Comparison of ENCODE assay signal across 16 cellular contexts in the genomic region with DNA sequence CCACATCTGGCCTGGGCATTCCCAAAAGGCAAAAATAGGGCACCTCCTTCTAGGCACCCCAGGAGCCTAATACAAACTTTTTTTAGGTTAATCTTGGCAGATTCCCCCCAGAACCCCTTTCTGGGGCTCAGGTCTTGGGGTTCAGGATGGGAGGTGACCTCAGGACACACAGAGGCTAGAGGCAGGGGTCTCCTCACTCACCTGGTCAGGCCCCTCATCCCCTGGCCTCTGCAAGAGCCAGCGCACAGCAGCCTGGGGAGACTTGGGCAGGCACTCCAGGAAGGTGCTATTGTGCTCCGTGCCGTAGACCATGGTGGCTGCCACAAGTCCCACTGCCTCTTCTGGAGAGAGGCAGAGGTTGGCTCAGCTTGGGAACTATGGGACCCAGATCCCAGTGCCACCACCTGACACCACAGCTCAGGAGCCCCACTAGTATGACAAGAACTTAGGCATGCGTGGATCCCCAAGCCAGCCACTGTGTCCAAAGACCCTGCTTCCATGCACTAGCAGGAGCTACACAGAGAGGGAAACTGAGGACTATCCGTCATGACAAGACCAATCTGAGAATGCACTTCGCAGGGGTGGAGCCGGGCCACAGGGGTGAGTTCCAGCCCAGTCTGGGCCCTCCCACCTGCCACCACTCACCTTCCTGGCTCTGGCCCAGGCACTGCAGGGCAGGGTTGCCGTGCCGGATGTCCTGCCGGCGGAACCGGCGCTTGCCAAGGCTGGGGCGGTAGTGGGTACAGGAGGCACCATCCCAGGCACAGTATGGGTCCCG. TPM values are rescaled to one million over a fixed set of nuclear protein-coding genes. Genes with fewer than 3 reads are reported as not detected.
DNase-seq lines count a peak whose midpoint lies in the region; ATAC-seq and TF ChIP-seq lines count a peak whose summit lies in the region.
"Had no signal": no experiment of that assay in that cellular context is flagged by ENCODE, and none has a peak within 500 bp of the region (broad histone marks: within the 10 kb centered on the region; RNA-seq: fewer than 3 reads in every experiment).

No MANE protein-coding gene starts in this region.

- H3K36me3 Mint-ChIP-seq in activated CD8-positive, alpha-beta T cell treated with anti-CD3 and anti-CD28 coated beads, Interleukin-2, amount 10 ng/mL, durations not matched to agents 7 days and 5 days (ENCODE audit: low read depth) = no peaks in the 10 kb centered on the region

- no peaks in the 10 kb centered on the region for H3K27me3 Mint-ChIP-seq in activated CD8-positive, alpha-beta T cell treated with anti-CD3 and anti-CD28 coated beads, Interleukin-2, amount 10 ng/mL, durations not matched to agents 7 days and 5 days (ENCODE audit: low read depth)
- H3K27me3 Mint-ChIP-seq: activated T-helper 17 cell treated with anti-CD3 and anti-CD28 coated beads, Interleukin-2, amount 50 U/mL, for 72 hours had no signal

- no peaks in the 10 kb centered on the region for H3K9me3 ChIP-seq in BLaER1 treated with 17β-estradiol and CSF1 and Interleukin-3, amounts not matched to agents 10 nM and 100 nM (replicated peaks in 1 of 11)
- H3K9me3 ChIP-seq in hepatocyte (ENCODE audit: low read depth) = no peaks in the 10 kb centered on the region

- peak overlapping the region; percentile 76 to 99 (median 94) for H3K4me2 ChIP-seq in BLaER1 treated with 17β-estradiol and CSF1 and Interleukin-3, amounts not matched to agents 10 nM and 100 nM
- H3K4me2 ChIP-seq in hepatocyte = no peak overlapping the region

- intact Hi-C loops in posterior vena cava (cut with DNase I) = no loop called here

- no peaks in the 10 kb centered on the region for H3K4me1 Mint-ChIP-seq in activated CD8-positive, alpha-beta T cell treated with anti-CD3 and anti-CD28 coated beads, Interleukin-2, amount 10 ng/mL, durations not matched to agents 7 days and 5 days (ENCODE audit: low read depth)

- POLR2A ChIA-PET in RWPE1 (lab: Yijun Ruan, JAX; ENCODE audit: low non-redundant PET) = no interaction called here
- POLR2A ChIA-PET in activated CD8-positive, alpha-beta T cell treated with anti-CD3 and anti-CD28 coated beads, Interleukin-2, amount 10 ng/mL, durations not matched to agents 7 days and 5 days (lab: Charles Lee) = interaction anchor here (1.5 kb wide), 1 partner anchor 19 kb away, joined by 3 read pairs; no protein-coding TSS in a partner anchor

- peaks cover 48 to 89% (median 75%) of the 10 kb centered on the region in 10 experiments for H3K4me1 ChIP-seq in BLaER1 treated with 17β-estradiol and CSF1 and Interleukin-3, amounts not matched to agents 10 nM and 100 nM
- H3K4me1 ChIP-seq in hepatocyte (ENCODE audit: insufficient read depth) = peaks cover 12% of the 10 kb centered on the region

- H2AFZ ChIP-seq in hepatocyte = no peak overlapping the region

- H4K20me1 ChIP-seq in BLaER1 treated with 17β-estradiol and CSF1 and Interleukin-3, amounts not matched to agents 10 nM and 100 nM = peaks cover 0 to 16% (median 2%) of the 10 kb centered on the region in 11 experiments; a peak in 9 of 22 replicates
- no peaks in the 10 kb centered on the region for H4K20me1 ChIP-seq in hepatocyte (ENCODE audit: insufficient read depth, poor library complexity, severe bottlenecking)

- no peaks in the 10 kb centered on the region for H3K9me3 Mint-ChIP-seq in activated CD8-positive, alpha-beta T cell treated with anti-CD3 and anti-CD28 coated beads, Interleukin-2, amount 10 ng/mL, durations not matched to agents 7 days and 5 days (ENCODE audit: insufficient read depth)
- H3K9me3 Mint-ChIP-seq: activated T-helper 17 cell treated with anti-CD3 and anti-CD28 coated beads, Interleukin-2, amount 50 U/mL, for 72 hours; nephron progenitor cell had no signal

- TF ChIP-seq CTCF in RWPE1 (conservative IDR thresholded peaks at IDR 0.05; ENCODE audit: low read depth) (no peak), hepatocyte (IDR thresholded peaks at IDR 0.05; ENCODE audit: poor library complexity) (no peak)

- no peaks in the 10 kb centered on the region for H3K9me2 ChIP-seq in hepatocyte (replicated peaks; ENCODE audit: insufficient read depth)

- H3K79me2 ChIP-seq in hepatocyte = no peaks in the 10 kb centered on the region

- no peak for ATAC-seq in activated CD8-positive, alpha-beta T cell treated with anti-CD3 and anti-CD28 coated beads, Interleukin-2, amount 10 ng/mL, durations not matched to agents 7 days and 5 days
- ATAC-seq: activated T-helper 17 cell treated with anti-CD3 and anti-CD28 coated beads, Interleukin-2, amount 50 U/mL, for 72 hours; GM12878 had no signal

- no peak overlapping the region for H3K4me3 Mint-ChIP-seq in activated CD8-positive, alpha-beta T cell treated with anti-CD3 and anti-CD28 coated beads, Interleukin-2, amount 10 ng/mL, durations not matched to agents 7 days and 5 days
- H3K4me3 Mint-ChIP-seq: activated T-helper 17 cell treated with anti-CD3 and anti-CD28 coated beads, Interleukin-2, amount 50 U/mL, for 72 hours; nephron progenitor cell had no signal

- peak overlapping the region in 10 of 11 experiments; percentile 53 to 86 (median 77); a peak in 20 of 22 replicates for H3K27ac ChIP-seq in BLaER1 treated with 17β-estradiol and CSF1 and Interleukin-3, amounts not matched to agents 10 nM and 100 nM
- H3K27ac ChIP-seq in RWPE1 (peak overlapping the region; percentile 57), hepatocyte (no peak overlapping the region)

- H3K27ac Mint-ChIP-seq in activated CD8-positive, alpha-beta T cell treated with anti-CD3 and anti-CD28 coated beads, Interleukin-2, amount 10 ng/mL, durations not matched to agents 7 days and 5 days = no peak overlapping the region
- H3K27ac Mint-ChIP-seq: activated T-helper 17 cell treated with anti-CD3 and anti-CD28 coated beads, Interleukin-2, amount 50 U/mL, for 72 hours had no signal

- peak overlapping the region in 9 of 11 experiments; percentile 52 to 76 (median 62); a peak in 17 of 22 replicates for H3K9ac ChIP-seq in BLaER1 treated with 17β-estradiol and CSF1 and Interleukin-3, amounts not matched to agents 10 nM and 100 nM

- peaks cover 0 to 63% (median 36%) of the 10 kb centered on the region in 11 experiments; a peak in 18 of 22 replicates for H3K27me3 ChIP-seq in BLaER1 treated with 17β-estradiol and CSF1 and Interleukin-3, amounts not matched to agents 10 nM and 100 nM
- no peaks in the 10 kb centered on the region for H3K27me3 ChIP-seq in hepatocyte

- 96% methylated on average over 14 of the region's 15 CpGs for WGBS in hepatocyte (ENCODE audit: low lambda C conversion rate, missing lambda C conversion rate)

- peak overlapping the region in 5 of 10 experiments; percentile 7 to 42 (median 36); a peak in 9 of 20 replicates for H3K4me3 ChIP-seq in BLaER1 treated with 17β-estradiol and CSF1 and Interleukin-3, amounts not matched to agents 10 nM and 100 nM
- H3K4me3 ChIP-seq in hepatocyte = no peak overlapping the region
- H3K4me3 ChIP-seq: GM12878 had no signal

- CTCF ChIA-PET in RWPE1 (lab: Yijun Ruan, JAX) = no interaction called here
- CTCF ChIA-PET in activated CD8-positive, alpha-beta T cell treated with anti-CD3 and anti-CD28 coated beads, Interleukin-2, amount 10 ng/mL, durations not matched to agents 7 days and 5 days (lab: Charles Lee) = interaction anchor here (1.2 to 2.4 kb wide), 2 partner anchors 9 kb away, joined by 3 to 11 read pairs; no protein-coding TSS in a partner anchor

- H3K36me3 ChIP-seq in BLaER1 treated with 17β-estradiol and CSF1 and Interleukin-3, amounts not matched to agents 10 nM and 100 nM = peaks cover 0 to 50% (median 0%) of the 10 kb centered on the region in 11 experiments; a peak in 6 of 22 replicates
- H3K36me3 ChIP-seq in hepatocyte (replicated peaks; ENCODE audit: insufficient read depth, low read depth) = no peaks in the 10 kb centered on the region

- DNase-seq in RWPE1 (ENCODE audit: low spot score) = no peak
- peak; percentile 3 for DNase-seq in hepatocyte (ENCODE audit: low spot score)
- DNase-seq in posterior vena cava (ENCODE audit: low spot score) = peak; percentile 75
- DNase-seq in DMS153 (lab: John Stamatoyannopoulos, UW) = no peak
- no peak for DNase-seq in activated CD8-positive, alpha-beta T cell treated with anti-CD3 and anti-CD28 coated beads, Interleukin-2, amount 10 ng/mL, durations not matched to agents 7 days and 5 days
- DNase-seq in NCI-H82 treated with DMSO at 0.1 percent for 48 hours (lab: John Stamatoyannopoulos, UW; ENCODE audit: unreplicated experiment) = no peak
- no peak for DNase-seq in NCI-H2196 treated with DMSO at 0.1 percent for 48 hours (lab: John Stamatoyannopoulos, UW; ENCODE audit: unreplicated experiment)
- DNase-seq: Calu3, GDM1, NCI-H187, SHP77 had no signal

RNA-seq across cellular contexts. Expression of gene SEMA3G, which starts 7.4 kb away (rescaled TPM):
- total RNA-seq in hepatocyte = 1.5 and 3.8 TPM in 2 replicates
- polyA plus RNA-seq in hepatocyte = 0.48 and 1.5 TPM in 2 replicates
- 10 to 100 TPM; 12.4 to 17.7 TPM for total RNA-seq in posterior vena cava
- total RNA-seq in activated CD8-positive, alpha-beta T cell treated with anti-CD3 and anti-CD28 coated beads, Interleukin-2, amount 10 ng/mL, durations not matched to agents 7 days and 5 days = under 1 TPM; 0.13 to 0.21 TPM
- total RNA-seq: GM12878; T-helper 1 cell treated with Interleukin-12 subunit alpha and Interleukin-12 subunit beta and Interleukin-4 antibody, amounts not matched to agents 30 ng/mL and 1 ng/mL, for 36 hours had no signal

RNA-seq across cellular contexts. Expression of gene TNNC1, which starts 16.3 kb away (rescaled TPM):
- 15.0 and 16.1 TPM in 2 replicates for total RNA-seq in hepatocyte
- 9.7 and 19.8 TPM in 2 replicates for polyA plus RNA-seq in hepatocyte
- 1 to 10 TPM; 3.5 to 5.5 TPM for total RNA-seq in posterior vena cava
- total RNA-seq in activated CD8-positive, alpha-beta T cell treated with anti-CD3 and anti-CD28 coated beads, Interleukin-2, amount 10 ng/mL, durations not matched to agents 7 days and 5 days = 1 to 10 TPM in 1 of 2 experiments, under 1 TPM in 1; 0.84 to 2.1 TPM

RNA-seq across cellular contexts. Expression of gene NISCH, which starts 17.9 kb away (rescaled TPM):
- total RNA-seq in hepatocyte (52.1 and 74.5 TPM in 2 replicates), posterior vena cava (10 to 100 TPM; 53.0 to 65.2 TPM)
- polyA plus RNA-seq in hepatocyte = 58.9 and 66.3 TPM in 2 replicates
- 10 to 100 TPM; 77.2 to 82.6 TPM for total RNA-seq in activated CD8-positive, alpha-beta T cell treated with anti-CD3 and anti-CD28 coated beads, Interleukin-2, amount 10 ng/mL, durations not matched to agents 7 days and 5 days

RNA-seq across cellular contexts. Expression of gene PHF7, which starts 27.1 kb away (rescaled TPM):
- total RNA-seq in hepatocyte = 7.1 and 7.2 TPM in 2 replicates
- 3.9 and 7.1 TPM in 2 replicates for polyA plus RNA-seq in hepatocyte
- 1 to 10 TPM; 6.4 to 9.2 TPM for total RNA-seq in posterior vena cava
- 10 to 100 TPM; 14.6 to 16.2 TPM for total RNA-seq in activated CD8-positive, alpha-beta T cell treated with anti-CD3 and anti-CD28 coated beads, Interleukin-2, amount 10 ng/mL, durations not matched to agents 7 days and 5 days

RNA-seq across cellular contexts. Expression of gene BAP1, which starts 27.7 kb away (rescaled TPM):
- total RNA-seq in hepatocyte (54.1 and 68.5 TPM in 2 replicates), posterior vena cava (10 to 100 TPM; 53.0 to 55.1 TPM)
- polyA plus RNA-seq in hepatocyte = 57.4 and 59.2 TPM in 2 replicates
- 100 to 1,000 TPM in 1 of 2 experiments, 10 to 100 TPM in 1; 95.6 to 105 TPM for total RNA-seq in activated CD8-positive, alpha-beta T cell treated with anti-CD3 and anti-CD28 coated beads, Interleukin-2, amount 10 ng/mL, durations not matched to agents 7 days and 5 days

Comparison
In these comparisons a context has a peak if more than half of its experiments do, and no peak if none do; other contexts are left out.
1. DNase-seq: peak in hepatocyte (single experiment) and posterior vena cava (single experiment); none in RWPE1 (single experiment), DMS153 (single experiment), activated CD8-positive, alpha-beta T cell treated with anti-CD3 and anti-CD28 coated beads, Interleukin-2, amount 10 ng/mL, durations not matched to agents 7 days and 5 days (single experiment), NCI-H82 treated with DMSO at 0.1 percent for 48 hours (single experiment) and NCI-H2196 treated with DMSO at 0.1 percent for 48 hours (single experiment).